ENCODE assay signal across 26 cellular contexts in the genomic region with DNA sequence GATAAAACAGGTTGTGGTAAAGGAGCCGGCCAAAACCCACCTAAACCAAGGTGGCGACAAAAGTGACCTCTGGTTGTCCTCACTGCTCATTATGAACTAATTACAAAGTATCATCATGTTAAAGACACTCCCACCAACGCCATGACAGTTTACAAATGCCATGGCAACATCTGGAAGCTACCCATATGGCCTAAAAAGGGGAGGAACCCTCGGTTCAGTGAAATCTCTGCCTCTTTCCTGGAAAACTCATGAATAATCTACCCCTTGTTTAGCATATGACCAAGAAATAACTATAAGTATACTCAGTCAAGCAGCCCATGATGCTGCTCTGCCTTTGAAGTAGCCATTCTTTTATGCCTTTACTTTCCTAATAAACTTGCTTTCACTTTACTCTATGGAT.
"Had no signal": no experiment of that assay in that cellular context is flagged by ENCODE, and none has a peak within 500 bp of the region (broad histone marks: within the 10 kb centered on the region; RNA-seq: fewer than 3 reads in every experiment).

No MANE protein-coding gene starts in this region.

- H3K9me3 ChIP-seq: heart right ventricle, left ventricle myocardium inferior, neutrophil, right atrium auricular region, tibial nerve, upper lobe of left lung, vagina had no signal

- H3K36me3 ChIP-seq: heart right ventricle, left ventricle myocardium inferior, neutrophil, right atrium auricular region, tibial nerve, upper lobe of left lung, vagina had no signal

- H3K9ac ChIP-seq: parathyroid adenoma had no signal

- H3K4me1 Mint-ChIP-seq: naive thymus-derived CD8-positive, alpha-beta T cell had no signal

- H3K27ac Mint-ChIP-seq: nephron; progenitor cell of endocrine pancreas; stimulated activated naive B cell treated with anti-CD40 and anti-IgM and Interleukin-4, amounts not matched to agents 10 μg/mL and 1 μg/mL and 100 μg/mL, for 72 hours; stimulated activated naive CD8-positive, alpha-beta T cell treated with anti-CD3 and anti-CD28 coated beads, Interleukin-15, Interleukin-2, amounts not matched to agents 100 ng/mL and 50 ng/mL, for 24 hours had no signal

- H3K27me3 ChIP-seq: hepatocyte, neutrophil, right atrium auricular region, tibial nerve, upper lobe of left lung, vagina had no signal

- H3K27ac ChIP-seq: heart right ventricle, hepatocyte, left ventricle myocardium inferior, neutrophil, parathyroid adenoma, right atrium auricular region, skin epidermis, tibial nerve, upper lobe of left lung, vagina had no signal

- DNase-seq: heart right ventricle; islet precursor cell; left ventricle myocardium inferior; midbrain; naive thymus-derived CD8-positive, alpha-beta T cell; occipital lobe; stimulated activated CD4-positive, alpha-beta T cell treated with anti-CD3 and anti-CD28 coated beads, Interleukin-12 subunit alpha, Interleukin-12 subunit beta, amount 100 ng/mL, for 4 hours; stimulated activated CD4-positive, alpha-beta T cell treated with anti-CD3 and anti-CD28 coated beads, Interleukin-15, amount 100 ng/mL, for 24 hours; stimulated activated CD4-positive, alpha-beta T cell treated with anti-CD3 and anti-CD28 coated beads, Interleukin-2, amount 100 ng/mL, for 24 hours; stimulated activated CD4-positive, alpha-beta T cell treated with anti-CD3 and anti-CD28 coated beads, Interleukin-4, amount 100 ng/mL, for 1 hour; stimulated activated naive B cell treated with anti-CD40 and anti-IgM and Interleukin-4, amounts not matched to agents 10 μg/mL and 1 μg/mL and 100 μg/mL, for 72 hours; substantia nigra; upper lobe of left lung had no signal

- H3K9me3 Mint-ChIP-seq: naive thymus-derived CD8-positive, alpha-beta T cell; nephron; neural crest cell; stimulated activated naive B cell treated with anti-CD40 and anti-IgM and Interleukin-4, amounts not matched to agents 10 μg/mL and 1 μg/mL and 100 μg/mL, for 72 hours; stimulated activated naive CD8-positive, alpha-beta T cell treated with anti-CD3 and anti-CD28 coated beads, Interleukin-15, Interleukin-2, amounts not matched to agents 100 ng/mL and 50 ng/mL, for 24 hours had no signal

- H3K27me3 Mint-ChIP-seq: stimulated activated naive CD8-positive, alpha-beta T cell treated with anti-CD3 and anti-CD28 coated beads, Interleukin-15, Interleukin-2, amounts not matched to agents 100 ng/mL and 50 ng/mL, for 24 hours had no signal

- ATAC-seq: heart right ventricle; naive thymus-derived CD8-positive, alpha-beta T cell; sciatic nerve; stimulated activated naive B cell treated with anti-CD40 and anti-IgM and Interleukin-4, amounts not matched to agents 10 μg/mL and 1 μg/mL and 100 μg/mL, for 72 hours had no signal

- H3K4me2 ChIP-seq: hepatocyte had no signal

- H3K4me3 ChIP-seq: heart right ventricle, hepatocyte, left ventricle myocardium inferior, lung, right atrium auricular region, skin epidermis, tibial nerve, upper lobe of left lung, vagina had no signal

- H3K79me2 ChIP-seq: hepatocyte, parathyroid adenoma had no signal

- H3K4me1 ChIP-seq: heart right ventricle, left ventricle myocardium inferior, parathyroid adenoma, right atrium auricular region, tibial nerve, upper lobe of left lung, vagina had no signal

- H3K4me3 Mint-ChIP-seq: naive thymus-derived CD8-positive, alpha-beta T cell; nephron; neural crest cell; stimulated activated naive B cell treated with anti-CD40 and anti-IgM and Interleukin-4, amounts not matched to agents 10 μg/mL and 1 μg/mL and 100 μg/mL, for 72 hours; stimulated activated naive CD8-positive, alpha-beta T cell treated with anti-CD3 and anti-CD28 coated beads, Interleukin-15, Interleukin-2, amounts not matched to agents 100 ng/mL and 50 ng/mL, for 24 hours had no signal

- H2AFZ ChIP-seq: hepatocyte, parathyroid adenoma had no signal
